In the genomic region with DNA sequence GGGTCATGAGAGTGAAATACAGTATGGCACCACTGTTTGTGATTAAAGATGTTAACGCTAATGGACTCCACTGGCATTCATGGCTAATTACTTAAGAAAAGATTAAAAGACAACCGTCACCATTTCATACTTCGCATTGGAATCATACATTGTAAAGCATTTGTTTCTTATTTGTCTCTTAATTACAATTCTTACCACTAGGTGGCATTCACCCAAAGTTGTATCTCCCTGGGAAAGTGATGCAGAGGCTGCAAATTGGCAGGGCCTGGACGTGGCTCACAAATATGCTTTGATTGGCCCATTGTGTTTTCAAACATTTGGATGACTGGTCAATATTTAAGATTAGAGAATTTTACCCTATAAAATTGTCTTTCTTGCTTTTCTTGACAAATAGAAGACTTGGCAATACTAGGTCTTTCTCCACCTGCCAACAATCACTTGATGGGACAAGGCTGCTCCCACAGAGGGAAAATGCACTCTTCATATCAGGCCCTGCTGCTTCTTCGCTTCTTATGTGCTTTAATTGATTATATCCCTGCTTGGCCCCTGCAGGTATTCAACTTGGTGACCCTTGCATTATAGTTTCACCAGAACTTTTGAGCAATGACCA, we compare ENCODE assay signal across 8 cellular contexts.
DNase-seq lines count a peak whose midpoint lies in the region; ATAC-seq and TF ChIP-seq lines count a peak whose summit lies in the region.

No MANE protein-coding gene starts in this region.

- no peaks in the 10 kb centered on the region for H3K27me3 ChIP-seq in heart left ventricle

- no peaks in the 10 kb centered on the region for H3K9me3 ChIP-seq in heart left ventricle

- H3K4me3 ChIP-seq in heart left ventricle: no peak overlapping the region
- H3K4me3 ChIP-seq in retinal pigment epithelial cell (ENCODE audit: low read length): no peak overlapping the region

- no peak for TF ChIP-seq POLR2A in heart left ventricle (IDR thresholded peaks at IDR 0.05)

- ATAC-seq in HG02642 (IDR thresholded peaks at IDR 0.05; ENCODE audit: poor library complexity, unreplicated experiment) (peak; percentile 57), heart left ventricle (peak in 2 of 4 donors; percentile 56 to 74)

- DNase-seq in stimulated activated CD4-positive, alpha-beta T cell treated with anti-CD3 and anti-CD28 coated beads, Interleukin-4, amount 100 ng/mL, for 1 hour: peak; percentile 2
- DNase-seq in stimulated activated CD4-positive, alpha-beta T cell treated with anti-CD3 and anti-CD28 coated beads, Interleukin-2, amount 100 ng/mL, for 48 hours: no peak
- peak; percentile 40 for DNase-seq in NCI-H2227 (lab: John Stamatoyannopoulos, UW; ENCODE audit: unreplicated experiment)
- DNase-seq in activated CD4-positive, alpha-beta T cell treated with anti-CD3 and anti-CD28 coated beads, Interleukin-2, amount 50 U/mL, for 1 hour: peak; percentile 3
- peak in 1 of 5 donors; percentile 30 for DNase-seq in heart left ventricle
- peak; percentile 12 for DNase-seq in retinal pigment epithelial cell (ENCODE audit: low read depth)
- no peak for DNase-seq in HK-2 (ENCODE audit: unreplicated experiment)

- H3K27ac ChIP-seq in heart left ventricle: no peak overlapping the region

- no peaks in the 10 kb centered on the region for H3K36me3 ChIP-seq in heart left ventricle

- intact Hi-C loops in heart left ventricle (cut with DNase I): loop anchor here (1.0 to 10.0 kb wide), 11 partner anchors 116 to 269 kb away; a partner anchor contains a TSS

- TF ChIP-seq CTCF in heart left ventricle (IDR thresholded peaks at IDR 0.05): peak; percentile 55 to 80 (median 68)
- peak; percentile 62 for TF ChIP-seq CTCF in retinal pigment epithelial cell (conservative IDR thresholded peaks at IDR 0.05; ENCODE audit: low read depth, low read length)

- no peaks in the 10 kb centered on the region for H3K4me1 ChIP-seq in heart left ventricle

- 22 to 36% (median 24%) methylated on average over 5 of the region's 5 CpGs for WGBS in heart left ventricle, 4 donors

Comparison
In these comparisons a context has a peak if more than half of its experiments do, and no peak if none do; other contexts are left out.
1. DNase-seq: peak in stimulated activated CD4-positive, alpha-beta T cell treated with anti-CD3 and anti-CD28 coated beads, Interleukin-4, amount 100 ng/mL, for 1 hour (single experiment), NCI-H2227 (single experiment), activated CD4-positive, alpha-beta T cell treated with anti-CD3 and anti-CD28 coated beads, Interleukin-2, amount 50 U/mL, for 1 hour (single experiment) and retinal pigment epithelial cell (single experiment); none in stimulated activated CD4-positive, alpha-beta T cell treated with anti-CD3 and anti-CD28 coated beads, Interleukin-2, amount 100 ng/mL, for 48 hours (0 of 2) and HK-2 (single experiment).